In the genomic region with DNA sequence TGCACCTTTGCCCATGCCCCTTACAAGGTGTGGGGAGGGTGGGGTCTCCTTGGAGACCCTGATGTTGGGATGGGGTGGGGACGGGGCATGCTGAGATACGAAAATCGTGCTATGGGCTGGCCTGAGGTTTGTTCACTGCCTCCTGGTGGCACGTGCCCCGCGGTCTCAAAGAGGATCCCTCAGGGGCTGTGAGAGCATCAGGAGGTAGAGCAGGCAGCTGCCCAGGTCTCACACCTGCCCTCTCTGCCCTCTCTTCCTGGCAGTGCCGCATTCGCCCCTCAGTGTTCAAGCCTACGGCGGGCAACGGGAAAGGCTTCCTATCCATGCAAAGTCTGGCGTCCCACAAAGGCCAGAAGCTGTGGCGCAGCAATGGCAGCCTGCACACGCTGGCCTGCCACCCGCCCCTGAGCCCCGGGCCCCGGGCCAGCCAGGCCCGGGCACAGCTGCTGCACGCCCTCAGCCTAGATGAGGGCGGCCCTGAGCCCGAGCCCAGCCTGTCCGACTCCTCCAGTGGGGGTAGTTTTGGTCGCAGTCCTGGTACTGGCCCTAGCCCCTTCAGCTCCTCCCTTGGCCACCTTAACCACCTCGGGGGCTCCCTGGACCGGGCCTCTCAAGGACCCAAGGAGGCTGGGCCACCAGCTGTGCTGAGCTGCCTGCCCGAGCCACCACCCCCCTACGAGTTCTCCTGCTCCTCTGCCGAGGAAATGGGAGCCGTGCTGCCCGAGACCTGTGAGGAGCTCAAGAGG, we compare ENCODE assay signal across 12 cellular contexts. TPM values are rescaled to one million over a fixed set of nuclear protein-coding genes. Genes with fewer than 3 reads are reported as not detected.
DNase-seq lines count a peak whose midpoint lies in the region; ATAC-seq and TF ChIP-seq lines count a peak whose summit lies in the region.
"Had no signal": no experiment of that assay in that cellular context is flagged by ENCODE, and none has a peak within 500 bp of the region (broad histone marks: within the 10 kb centered on the region; RNA-seq: fewer than 3 reads in every experiment).

No MANE protein-coding gene starts in this region.

- H3K4me1 Mint-ChIP-seq in stimulated activated memory B cell treated with anti-CD40 and anti-IgM and Interleukin-4, amounts not matched to agents 10 μg/mL and 1 μg/mL and 100 μg/mL, for 72 hours = peaks cover 80% of the 10 kb centered on the region

- H3K4me1 ChIP-seq in OCI-LY7 (ENCODE audit: insufficient read depth, low read length, poor library complexity, severe bottlenecking) (peaks cover 90% of the 10 kb centered on the region), lower lobe of right lung (peaks cover 34% of the 10 kb centered on the region)

- H3K27me3 ChIP-seq in lower lobe of right lung (ENCODE audit: low read depth) = peaks cover 26% of the 10 kb centered on the region

- H3K27ac ChIP-seq in OCI-LY7 (ENCODE audit: low read depth, low read length, poor library complexity, severe bottlenecking) = peak overlapping the region; percentile 90
- no peak overlapping the region for H3K27ac ChIP-seq in lower lobe of right lung
- H3K27ac ChIP-seq: WERI-Rb-1 had no signal

- H3K4me2 ChIP-seq in OCI-LY7 (ENCODE audit: low read length) = peak overlapping the region; percentile 92

- no peaks in the 10 kb centered on the region for H4K20me1 ChIP-seq in OCI-LY7 (ENCODE audit: insufficient read depth, low read length)

- POLR2A ChIA-PET in OCI-LY7 (lab: Charles Lee) = interaction anchor here (0.6 to 2.3 kb wide), 7 partner anchors 10 to 1608 kb away, joined by 3 to 13 read pairs (median 5); a partner anchor contains a TSS

- H3K4me3 ChIP-seq in OCI-LY7 (ENCODE audit: low read depth, low read length, poor library complexity, severe bottlenecking) (peak overlapping the region; percentile 22), lower lobe of right lung (no peak overlapping the region)

- CTCF ChIA-PET in OCI-LY7 (lab: Charles Lee; ENCODE audit: unreplicated experiment) = interaction anchor here (0.6 to 3.1 kb wide), 4 partner anchors 34 to 613 kb away, joined by 3 to 17 read pairs (median 6); a partner anchor contains a TSS

- DNase-seq in GM13976 (ENCODE audit: low spot score) (peak; percentile 33), OCI-LY7 (ENCODE audit: low spot score) (peak; percentile 20), lower lobe of right lung (peak; percentile 43), iPS-NIHi11 (ENCODE audit: low spot score) (no peak), C1 segment of cervical spinal cord (lab: John Stamatoyannopoulos, UW) (no peak)
- DNase-seq: trophoblast cell had no signal

- H3K79me2 ChIP-seq in OCI-LY7 (ENCODE audit: insufficient read depth, low read depth, low read length) = peaks cover 53% of the 10 kb centered on the region

- H3K36me3 ChIP-seq in OCI-LY7 (ENCODE audit: insufficient read depth, low read length) (peaks cover 59% of the 10 kb centered on the region), lower lobe of right lung (no peaks in the 10 kb centered on the region)
- H3K36me3 ChIP-seq: left ventricle myocardium inferior had no signal

- no peak overlapping the region for H3K4me3 Mint-ChIP-seq in stimulated activated memory B cell treated with anti-CD40 and anti-IgM and Interleukin-4, amounts not matched to agents 10 μg/mL and 1 μg/mL and 100 μg/mL, for 72 hours
- H3K4me3 Mint-ChIP-seq: natural killer cell treated with Interleukin-12 subunit alpha and Interleukin-12 subunit beta and Interleukin-15 and Interleukin-18, amount 100 ng/mL, for 72 hours had no signal

- peak overlapping the region; percentile 96 for H3K27ac Mint-ChIP-seq in stimulated activated memory B cell treated with anti-CD40 and anti-IgM and Interleukin-4, amounts not matched to agents 10 μg/mL and 1 μg/mL and 100 μg/mL, for 72 hours
- H3K27ac Mint-ChIP-seq: activated CD4-positive, alpha-beta T cell treated with anti-CD3 and anti-CD28 coated beads, Interleukin-2, amount 10 ng/mL, durations not matched to agents 24 days and 14 days; natural killer cell treated with Interleukin-12 subunit alpha and Interleukin-12 subunit beta and Interleukin-15 and Interleukin-18, amount 100 ng/mL, for 72 hours had no signal

- in situ Hi-C loops in GM13976 (cut with MboI; ENCODE audit: low sequenced_read_pairs, unreplicated experiment) = no loop called here

- no TSS peak for BruUV-seq in OCI-LY7 (replicated peaks; lab: Mats Ljungman, UMichigan)

- ATAC-seq in lower lobe of right lung = no peak
- ATAC-seq in stimulated activated memory B cell treated with anti-CD40 and anti-IgM and Interleukin-4, amounts not matched to agents 10 μg/mL and 1 μg/mL and 100 μg/mL, for 72 hours = no peak
- no peak for ATAC-seq in HG02870 (IDR thresholded peaks at IDR 0.05; ENCODE audit: unreplicated experiment)

- no peaks in the 10 kb centered on the region for H3K27me3 Mint-ChIP-seq in stimulated activated memory B cell treated with anti-CD40 and anti-IgM and Interleukin-4, amounts not matched to agents 10 μg/mL and 1 μg/mL and 100 μg/mL, for 72 hours

- no peak overlapping the region for H2AFZ ChIP-seq in OCI-LY7 (ENCODE audit: low read length)

- intact Hi-C loops in OCI-LY7 (cut with micrococcal nuclease; ENCODE audit: unreplicated experiment) = loop anchor here (2.0 to 10.0 kb wide), 3 partner anchors 43 to 1685 kb away; a partner anchor contains a TSS
- intact Hi-C loops in lower lobe of right lung (cut with DNase I) = no loop called here

- peaks cover 32% of the 10 kb centered on the region for H3K36me3 Mint-ChIP-seq in stimulated activated memory B cell treated with anti-CD40 and anti-IgM and Interleukin-4, amounts not matched to agents 10 μg/mL and 1 μg/mL and 100 μg/mL, for 72 hours
- H3K36me3 Mint-ChIP-seq: natural killer cell treated with Interleukin-12 subunit alpha and Interleukin-12 subunit beta and Interleukin-15 and Interleukin-18, amount 100 ng/mL, for 72 hours had no signal

- no peaks in the 10 kb centered on the region for H3K9me2 ChIP-seq in OCI-LY7 (ENCODE audit: insufficient read depth, low read length)

- H3K9me3 ChIP-seq in OCI-LY7 (ENCODE audit: low read length) (no peaks in the 10 kb centered on the region), lower lobe of right lung (no peaks in the 10 kb centered on the region)
- H3K9me3 ChIP-seq: left ventricle myocardium inferior had no signal

- H3K9me3 Mint-ChIP-seq in stimulated activated memory B cell treated with anti-CD40 and anti-IgM and Interleukin-4, amounts not matched to agents 10 μg/mL and 1 μg/mL and 100 μg/mL, for 72 hours = no peaks in the 10 kb centered on the region
- H3K9me3 Mint-ChIP-seq: activated CD4-positive, alpha-beta T cell treated with anti-CD3 and anti-CD28 coated beads, Interleukin-2, amount 10 ng/mL, durations not matched to agents 24 days and 14 days; natural killer cell treated with Interleukin-12 subunit alpha and Interleukin-12 subunit beta and Interleukin-15 and Interleukin-18, amount 100 ng/mL, for 72 hours had no signal

- TF ChIP-seq CTCF in GM13976 (IDR thresholded peaks at IDR 0.05; ENCODE audit: borderline replicate concordance, control extremely low read depth, extremely low read depth, insufficient read depth, missing control alignments) (no peak), OCI-LY7 (conservative IDR thresholded peaks at IDR 0.05; ENCODE audit: low read length) (peak; percentile 32; the same call in 1 of the 2 replicates), lower lobe of right lung (IDR thresholded peaks at IDR 0.05) (no peak)

RNA-seq across cellular contexts. Expression of a gene that starts 6.8 kb away (rescaled TPM):
- 23.7 and 28.3 TPM in 2 replicates for total RNA-seq in OCI-LY7 (2014; rRNA removed; shearing (Covaris generic))
- total RNA-seq in OCI-LY7 (2022) = 22.3 and 26.1 TPM in 2 replicates
- 7.9 TPM for total RNA-seq in lower lobe of right lung

RNA-seq across cellular contexts. Expression of a gene that starts 10.7 kb away (rescaled TPM):
- 54.2 and 68.3 TPM in 2 replicates for total RNA-seq in OCI-LY7 (2014; rRNA removed; shearing (Covaris generic))
- total RNA-seq in OCI-LY7 (2022) (63.2 and 63.7 TPM in 2 replicates), lower lobe of right lung (38.6 TPM)

RNA-seq across cellular contexts. Expression of a gene that starts 33.6 kb away (rescaled TPM):
- total RNA-seq in OCI-LY7 (2014; rRNA removed; shearing (Covaris generic)) = 309 and 344 TPM in 2 replicates
- total RNA-seq in OCI-LY7 (2022) = 183 and 216 TPM in 2 replicates
- total RNA-seq in lower lobe of right lung = 57.5 TPM

Comparison
In these comparisons a context has a peak if more than half of its experiments do, and no peak if none do; other contexts are left out.
1. DNase-seq: peak in GM13976 (single experiment), OCI-LY7 (single experiment) and lower lobe of right lung (single experiment); none in iPS-NIHi11 (single experiment) and C1 segment of cervical spinal cord (0 of 14).